29 cellular contexts compared by ENCODE assay signal in genomic region chrX:43962636-43963035, GRCh38. TPM values are rescaled to one million over a fixed set of nuclear protein-coding genes. Genes with fewer than 3 reads are reported as not detected.
"Had no signal": no experiment of that assay in that cellular context is flagged by ENCODE, and none has a peak within 500 bp of the region (broad histone marks: within the 10 kb centered on the region; RNA-seq: fewer than 3 reads in every experiment).

No MANE protein-coding gene starts in this region.

- H3K36me3 ChIP-seq: esophagus muscularis mucosa, neutrophil, suprapubic skin, transverse colon, upper lobe of right lung, uterus had no signal

- H3K9me3 Mint-ChIP-seq: natural killer cell treated with Interleukin-12 subunit alpha and Interleukin-12 subunit beta and Interleukin-15 and Interleukin-18, amount 100 ng/mL, for 72 hours; stimulated activated naive CD8-positive, alpha-beta T cell treated with anti-CD3 and anti-CD28 coated beads, Interleukin-15, amount 100 ng/mL, for 72 hours had no signal

- H3K4me1 Mint-ChIP-seq: endodermal cell; stimulated activated naive CD8-positive, alpha-beta T cell treated with anti-CD3 and anti-CD28 coated beads, Interleukin-15, amount 100 ng/mL, for 72 hours had no signal

- H3K79me2 ChIP-seq: hepatocyte, parathyroid adenoma had no signal

- H3K4me3 Mint-ChIP-seq: dendritic cell treated with granulocyte-macrophage colony-stimulating factor and Interleukin-4, amounts not matched to agents 40 ng/mL and 50 ng/mL, for 4 days; endodermal cell; mesothelial cell of epicardium; natural killer cell treated with Interleukin-12 subunit alpha and Interleukin-12 subunit beta and Interleukin-15 and Interleukin-18, amount 100 ng/mL, for 72 hours; neural crest cell; stimulated activated naive CD8-positive, alpha-beta T cell treated with anti-CD3 and anti-CD28 coated beads, Interleukin-15, amount 100 ng/mL, for 72 hours had no signal

- H3K27me3 ChIP-seq: esophagus muscularis mucosa, hepatocyte, neutrophil, suprapubic skin, transverse colon, upper lobe of right lung, uterus had no signal

- H3K9ac ChIP-seq: parathyroid adenoma had no signal

- H3K27ac Mint-ChIP-seq: dendritic cell treated with granulocyte-macrophage colony-stimulating factor and Interleukin-4, amounts not matched to agents 40 ng/mL and 50 ng/mL, for 4 days; endodermal cell; mesothelial cell of epicardium; naive B cell; natural killer cell treated with Interleukin-12 subunit alpha and Interleukin-12 subunit beta and Interleukin-15 and Interleukin-18, amount 100 ng/mL, for 72 hours; progenitor cell of endocrine pancreas; stimulated activated naive CD8-positive, alpha-beta T cell treated with anti-CD3 and anti-CD28 coated beads, Interleukin-15, amount 100 ng/mL, for 72 hours had no signal

- H3K9me3 ChIP-seq: mucosa of descending colon, neutrophil, suprapubic skin, transverse colon, upper lobe of right lung, uterus had no signal

- DNase-seq: effector CD8-positive, alpha-beta T cell; endodermal cell; mesenchymal stem cell; mucosa of descending colon; naive B cell; stimulated activated CD4-positive, alpha-beta T cell treated with anti-CD3 and anti-CD28 coated beads, Interleukin-12 subunit alpha, Interleukin-12 subunit beta, amount 100 ng/mL, for 4 hours; stimulated activated CD4-positive, alpha-beta T cell treated with anti-CD3 and anti-CD28 coated beads, Interleukin-1b, Interleukin-23, amount 100 ng/mL, for 48 hours; stimulated activated CD4-positive, alpha-beta T cell treated with anti-CD3 and anti-CD28 coated beads, Interleukin-4, amount 100 ng/mL, for 1 hour; stimulated activated CD8-positive, alpha-beta memory T cell treated with anti-CD3 and anti-CD28 coated beads, Interleukin-4, amount 100 ng/mL, for 48 hours; stimulated activated naive CD4-positive, alpha-beta T cell; stimulated activated naive CD8-positive, alpha-beta T cell treated with anti-CD3 and anti-CD28 coated beads, Interleukin-15, amount 100 ng/mL, for 72 hours; transverse colon; upper lobe of right lung; uterus had no signal

- H3K4me1 ChIP-seq: esophagus muscularis mucosa, parathyroid adenoma, suprapubic skin, transverse colon, upper lobe of right lung, uterus had no signal

- H3K27me3 Mint-ChIP-seq: dendritic cell treated with granulocyte-macrophage colony-stimulating factor and Interleukin-4, amounts not matched to agents 40 ng/mL and 50 ng/mL, for 4 days; stimulated activated naive CD8-positive, alpha-beta T cell treated with anti-CD3 and anti-CD28 coated beads, Interleukin-15, amount 100 ng/mL, for 72 hours had no signal

- H2AFZ ChIP-seq: hepatocyte, parathyroid adenoma had no signal

- ATAC-seq: mucosa of descending colon; natural killer cell treated with Interleukin-12 subunit alpha and Interleukin-12 subunit beta and Interleukin-15 and Interleukin-18, amount 100 ng/mL, for 72 hours; sciatic nerve; stimulated activated naive CD8-positive, alpha-beta T cell treated with anti-CD3 and anti-CD28 coated beads, Interleukin-15, amount 100 ng/mL, for 72 hours; upper lobe of right lung had no signal

- H3K4me3 ChIP-seq: esophagus muscularis mucosa, hepatocyte, mucosa of descending colon, smooth muscle cell, suprapubic skin, transverse colon, upper lobe of right lung, uterus had no signal

- H3K4me2 ChIP-seq: hepatocyte, smooth muscle cell had no signal

- H3K36me3 Mint-ChIP-seq: mesothelial cell of epicardium, naive B cell had no signal

- H3K27ac ChIP-seq: esophagus muscularis mucosa, hepatocyte, neutrophil, parathyroid adenoma, suprapubic skin, transverse colon, upper lobe of right lung had no signal

RNA-seq across cellular contexts. Expression of gene NDP, which starts 10.6 kb away (rescaled TPM):
- total RNA-seq: endodermal cell; epithelial cell of proximal tubule; kidney epithelial cell; lung microvascular endothelial cell; mucosa of descending colon; natural killer cell treated with Interleukin-12 subunit alpha and Interleukin-12 subunit beta and Interleukin-15 and Interleukin-18, amount 100 ng/mL, for 72 hours; progenitor cell of endocrine pancreas; upper lobe of right lung had no signal
